In the genomic region with DNA sequence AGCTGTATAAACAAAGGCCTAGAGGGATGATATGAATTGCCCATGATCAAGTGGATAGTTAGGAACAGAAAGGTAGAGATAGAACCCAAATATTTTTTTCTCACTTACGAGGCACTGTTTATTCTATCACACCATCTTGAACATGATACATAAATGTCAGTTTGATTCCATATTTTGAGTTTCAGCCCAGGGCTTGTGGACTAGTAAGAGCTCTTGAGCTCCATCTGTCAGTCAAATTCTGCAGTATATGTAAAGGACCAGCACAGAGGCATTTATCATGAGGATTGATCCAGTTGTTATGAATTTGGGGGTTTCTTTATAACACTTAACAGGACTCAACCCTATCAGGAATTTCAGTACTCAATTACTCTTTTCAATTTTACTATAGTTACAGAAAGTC, we compare ENCODE assay signal across 27 cellular contexts. TPM values are rescaled to one million over a fixed set of nuclear protein-coding genes. Genes with fewer than 3 reads are reported as not detected.
"Had no signal": no experiment of that assay in that cellular context is flagged by ENCODE, and none has a peak within 500 bp of the region (broad histone marks: within the 10 kb centered on the region; RNA-seq: fewer than 3 reads in every experiment).

No MANE protein-coding gene starts in this region.

- H3K36me3 ChIP-seq: adrenal gland, ascending aorta, brain microvascular endothelial cell, left lung, neutrophil, ovary, prostate gland, thyroid gland, upper lobe of right lung had no signal

- DNase-seq: activated B cell treated with CpG ODN at 0.5 μM for 24 hours; activated CD4-positive, alpha-beta memory T cell treated with anti-CD3 and anti-CD28 coated beads, Interleukin-2, amount 10 ng/mL, durations not matched to agents 7 days and 5 days; activated CD4-positive, alpha-beta T cell treated with anti-CD3 and anti-CD28 coated beads for 4 hours; adrenal gland; brain microvascular endothelial cell; central memory CD4-positive, alpha-beta T cell; effector memory CD4-positive, alpha-beta T cell; foreskin melanocyte; glutamatergic neuron; hippocampal formation; kidney glomerular epithelial cell; left lung; midbrain; ovary; stimulated activated CD4-positive, alpha-beta T cell treated with anti-CD3 and anti-CD28 coated beads, Interleukin-12 subunit alpha, Interleukin-12 subunit beta, amount 100 ng/mL, for 4 hours; stimulated activated CD4-positive, alpha-beta T cell treated with anti-CD3 and anti-CD28 coated beads, Interleukin-4, amount 100 ng/mL, for 4 hours; substantia nigra; T-helper 1 cell; thyroid gland; upper lobe of right lung had no signal

- H3K9me3 ChIP-seq: adrenal gland, ascending aorta, left lung, neutrophil, ovary, prostate gland, thyroid gland, upper lobe of right lung had no signal

- H3K4me1 Mint-ChIP-seq: nephron had no signal

- H3K4me3 ChIP-seq: adrenal gland, ascending aorta, left lung, ovary, prostate gland, thyroid gland, upper lobe of right lung had no signal

- H3K27me3 ChIP-seq: ascending aorta, neutrophil, ovary, thyroid gland had no signal

- H3K4me3 Mint-ChIP-seq: activated B cell treated with CpG ODN at 0.5 μM for 24 hours; activated CD4-positive, alpha-beta memory T cell treated with anti-CD3 and anti-CD28 coated beads, Interleukin-2, amount 10 ng/mL, durations not matched to agents 7 days and 5 days; activated naive CD8-positive, alpha-beta T cell; nephron; stimulated activated naive CD8-positive, alpha-beta T cell treated with anti-CD3 and anti-CD28 coated beads, Interleukin-15, Interleukin-2, amounts not matched to agents 100 ng/mL and 50 ng/mL, for 24 hours had no signal

- H3K36me3 Mint-ChIP-seq: activated naive CD8-positive, alpha-beta T cell had no signal

- H3K4me1 ChIP-seq: prostate gland had no signal

- H3K27me3 Mint-ChIP-seq: activated CD4-positive, alpha-beta memory T cell treated with anti-CD3 and anti-CD28 coated beads, Interleukin-2, amount 10 ng/mL, durations not matched to agents 7 days and 5 days had no signal

- H3K27ac ChIP-seq: adrenal gland, ascending aorta, brain microvascular endothelial cell, left lung, neutrophil, ovary, prostate gland, thyroid gland, upper lobe of right lung had no signal

- ATAC-seq: esophagus mucosa, left lung, upper lobe of right lung had no signal

- H3K9me3 Mint-ChIP-seq: activated B cell treated with CpG ODN at 0.5 μM for 24 hours; activated CD4-positive, alpha-beta memory T cell treated with anti-CD3 and anti-CD28 coated beads, Interleukin-2, amount 10 ng/mL, durations not matched to agents 7 days and 5 days; nephron; stimulated activated naive CD8-positive, alpha-beta T cell treated with anti-CD3 and anti-CD28 coated beads, Interleukin-15, Interleukin-2, amounts not matched to agents 100 ng/mL and 50 ng/mL, for 24 hours had no signal

- H3K27ac Mint-ChIP-seq: activated B cell treated with CpG ODN at 0.5 μM for 24 hours; activated CD4-positive, alpha-beta memory T cell treated with anti-CD3 and anti-CD28 coated beads, Interleukin-2, amount 10 ng/mL, durations not matched to agents 7 days and 5 days; activated naive CD8-positive, alpha-beta T cell; stimulated activated naive CD8-positive, alpha-beta T cell treated with anti-CD3 and anti-CD28 coated beads, Interleukin-15, Interleukin-2, amounts not matched to agents 100 ng/mL and 50 ng/mL, for 24 hours had no signal

RNA-seq across cellular contexts. Expression of gene SLC27A2, which starts 4.8 kb away (rescaled TPM):
- total RNA-seq: ascending aorta had no signal
